In the genomic region with DNA sequence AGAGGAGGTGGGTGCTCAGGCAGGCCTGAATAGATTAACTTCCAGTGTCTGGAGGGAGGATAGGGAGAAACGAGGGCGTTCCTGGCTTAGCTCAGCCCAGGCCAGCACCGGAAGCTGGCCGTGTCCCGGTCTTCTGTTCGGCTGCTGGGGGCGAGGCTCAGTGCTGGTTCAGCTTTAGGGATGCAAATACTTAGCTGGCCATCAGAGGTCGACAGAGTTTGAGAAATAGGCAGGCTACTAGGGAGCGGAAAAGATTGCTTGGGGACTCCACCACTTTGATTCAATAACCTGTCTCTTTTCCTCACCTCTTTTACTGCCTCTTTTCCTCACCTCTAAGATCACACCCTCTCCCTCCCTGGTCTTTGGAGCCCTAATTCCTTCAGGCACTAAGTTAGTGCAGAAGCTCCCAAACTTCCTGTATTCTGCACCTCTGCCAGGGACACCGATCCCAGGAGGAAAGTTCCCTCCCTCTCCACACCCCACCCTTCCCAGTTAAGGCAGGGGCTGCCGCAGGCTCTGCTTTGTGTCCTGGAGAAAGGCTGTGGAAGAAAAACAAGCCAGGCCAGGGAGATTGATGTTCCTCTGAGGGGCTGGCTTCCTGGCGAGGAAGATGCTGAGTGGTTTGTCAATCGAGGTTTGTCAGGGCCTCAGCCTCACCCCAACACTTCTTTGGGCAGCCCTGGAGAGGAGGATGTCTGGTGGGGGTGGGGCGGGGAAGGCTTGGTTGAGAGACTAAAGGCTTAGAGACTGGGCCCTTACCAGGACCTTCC, we compare ENCODE assay signal across 7 cellular contexts. TPM values are rescaled to one million over a fixed set of nuclear protein-coding genes. Genes with fewer than 3 reads are reported as not detected.
DNase-seq lines count a peak whose midpoint lies in the region; ATAC-seq and TF ChIP-seq lines count a peak whose summit lies in the region.

No MANE protein-coding gene starts in this region.

- no peak overlapping the region for H3K4me3 Mint-ChIP-seq in memory B cell

- H3K27me3 Mint-ChIP-seq in memory B cell = no peaks in the 10 kb centered on the region

- no peak overlapping the region for H3K27ac ChIP-seq in colonic mucosa

- TF ChIP-seq CTCF in colonic mucosa (IDR thresholded peaks at IDR 0.05) = peak; percentile 31

- H3K36me3 Mint-ChIP-seq in memory B cell = no peaks in the 10 kb centered on the region

- H3K4me1 Mint-ChIP-seq in memory B cell = peaks cover 5% of the 10 kb centered on the region

- DNase-seq in EL (peak; percentile 60), H4 (ENCODE audit: low spot score) (peak; percentile 70), NCI-H82 (lab: John Stamatoyannopoulos, UW) (peak; percentile 78), colonic mucosa (no peak), memory B cell (ENCODE audit: low spot score in 2 of 2) (no peak), GOT3 (lab: John Stamatoyannopoulos, UW) (no peak)

- H3K9ac ChIP-seq in colonic mucosa (ENCODE audit: low read depth in 2 of 2, low read length in 2 of 2) = no peak overlapping the region

- no peak overlapping the region for H3K4me3 ChIP-seq in colonic mucosa

- H3K9me3 ChIP-seq in colonic mucosa = no peaks in the 10 kb centered on the region

- H3K9me3 Mint-ChIP-seq in memory B cell = no peaks in the 10 kb centered on the region

- peaks cover 4% of the 10 kb centered on the region for H3K27me3 ChIP-seq in colonic mucosa

- no peaks in the 10 kb centered on the region for H3K4me1 ChIP-seq in colonic mucosa

- intact Hi-C loops in colonic mucosa (cut with DNase I) = loop anchor here (5.0 kb wide), 1 partner anchor 564 kb away; no protein-coding TSS in a partner anchor

- H3K27ac Mint-ChIP-seq in memory B cell = no peak overlapping the region

- ATAC-seq in memory B cell (ENCODE audit: low read depth) (peak; percentile 34), GM21515 (IDR thresholded peaks at IDR 0.05; ENCODE audit: unreplicated experiment) (no peak)

- no peaks in the 10 kb centered on the region for H3K36me3 ChIP-seq in colonic mucosa

RNA-seq across cellular contexts. Expression of a gene that starts 6.0 kb away (rescaled TPM):
- 7.0 and 10.1 TPM in 2 replicates for total RNA-seq in H4 (2014; rRNA removed; shearing (Covaris generic))
- total RNA-seq in colonic mucosa = 10 to 100 TPM; 77.9 to 92.2 TPM

Comparison
In these comparisons a context has a peak if more than half of its experiments do, and no peak if none do; other contexts are left out.
1. DNase-seq: peak in EL (single experiment), H4 (single experiment) and NCI-H82 (single experiment); none in colonic mucosa (single experiment), memory B cell (0 of 2) and GOT3 (single experiment).